In genomic region chr6:26196846-26197683, GRCh38 we compare ENCODE assay signal across 1 cellular context.
TF ChIP-seq lines count a peak whose summit lies in the region.

No MANE protein-coding gene starts in this region.

TF ChIP-seq in HepG2, 621 proteins besides CTCF, POLR2A, EP300 and RAD21 (continued from another document and continues in another):
- TF ChIP-seq ZNF318 (CRISPR knock-in tag; IDR thresholded peaks at IDR 0.05) (no peak; the same call in 1 of the 2 replicates), PITX1 (CRISPR knock-in tag; IDR thresholded peaks at IDR 0.05) (peak; percentile 85), TBX2 (CRISPR knock-in tag; IDR thresholded peaks at IDR 0.05; ENCODE audit: borderline replicate concordance) (peak; percentile 84), POGK (CRISPR knock-in tag; conservative IDR thresholded peaks at IDR 0.05) (peak; percentile 68), PAF1 (CRISPR knock-in tag; IDR thresholded peaks at IDR 0.05) (no peak; the same call in 1 of the 2 replicates), SP2 (CRISPR knock-in tag; IDR thresholded peaks at IDR 0.05) (no peak; the same call in 1 of the 2 replicates), ZNF354B (CRISPR knock-in tag; IDR thresholded peaks at IDR 0.05) (peak; percentile 95), SMAD9 (CRISPR knock-in tag; IDR thresholded peaks at IDR 0.05) (peak; percentile 24; the same call in 1 of the 2 replicates), MBNL3 (CRISPR knock-in tag; conservative IDR thresholded peaks at IDR 0.05) (no peak), MXD3 (CRISPR knock-in tag; IDR thresholded peaks at IDR 0.05) (peak; percentile 74; the same call in 1 of the 2 replicates), ZNF678 (CRISPR knock-in tag; IDR thresholded peaks at IDR 0.05) (0 out of 2 replicates have a peak, but pooled peaks have one; percentile 88), NCOR1 (IDR thresholded peaks at IDR 0.05; ENCODE audit: borderline replicate concordance, low read length) (no peak; the same call in 1 of the 2 replicates), SRSF1 (optimal IDR thresholded peaks at IDR 0.05; ENCODE audit: low read depth, low read length) (peak; percentile 98), ZSCAN25 (CRISPR knock-in tag; IDR thresholded peaks at IDR 0.05) (no peak), ZFP90 (CRISPR knock-in tag; IDR thresholded peaks at IDR 0.05; ENCODE audit: borderline replicate concordance) (peak; percentile 81), CBX5 (CRISPR knock-in tag; IDR thresholded peaks at IDR 0.05; ENCODE audit: borderline replicate concordance) (peak; percentile 86), ARID2 (CRISPR knock-in tag; IDR thresholded peaks at IDR 0.05; ENCODE audit: borderline replicate concordance) (peak; percentile 90; the same call in 1 of the 2 replicates), ZNF878 (CRISPR knock-in tag; IDR thresholded peaks at IDR 0.05) (peak; percentile 80; the same call in 1 of the 2 replicates), ZNF224 (CRISPR knock-in tag; IDR thresholded peaks at IDR 0.05) (no peak), ELF1 (CRISPR knock-in tag; IDR thresholded peaks at IDR 0.05) (0 out of 2 replicates have a peak, but pooled peaks have one; percentile 8), MLLT10 (CRISPR knock-in tag; IDR thresholded peaks at IDR 0.05) (peak; percentile 78; the same call in 1 of the 2 replicates), ZNF282 (IDR thresholded peaks at IDR 0.05; ENCODE audit: partially characterized antibody) (no peak), ZNF558 (CRISPR knock-in tag; IDR thresholded peaks at IDR 0.05; ENCODE audit: borderline replicate concordance) (no peak), ZNF720 (CRISPR knock-in tag; IDR thresholded peaks at IDR 0.05) (0 out of 2 replicates have a peak, but pooled peaks have one; percentile 80), RORA (CRISPR knock-in tag; IDR thresholded peaks at IDR 0.05) (no peak), ZNF136 (CRISPR knock-in tag; IDR thresholded peaks at IDR 0.05; ENCODE audit: low read depth) (0 out of 2 replicates have a peak, but pooled peaks have one; percentile 23), ZNF276 (CRISPR knock-in tag; IDR thresholded peaks at IDR 0.05; ENCODE audit: low read depth) (0 out of 2 replicates have a peak, but pooled peaks have one; percentile 92), ZNF232 (CRISPR knock-in tag; IDR thresholded peaks at IDR 0.05; ENCODE audit: borderline replicate concordance) (0 out of 2 replicates have a peak, but pooled peaks have one; percentile 89), BCL6 (CRISPR knock-in tag; IDR thresholded peaks at IDR 0.05) (peak; percentile 31), MTERF4 (CRISPR knock-in tag; IDR thresholded peaks at IDR 0.05) (peak; percentile 73), ZBTB14 (CRISPR knock-in tag; IDR thresholded peaks at IDR 0.05) (peak; percentile 38; the same call in 1 of the 2 replicates), ZNF891 (CRISPR knock-in tag; IDR thresholded peaks at IDR 0.05) (peak; percentile 93), ZNF260 (CRISPR knock-in tag; IDR thresholded peaks at IDR 0.05; ENCODE audit: borderline replicate concordance, low read depth) (no peak), ZNF513 (CRISPR knock-in tag; conservative IDR thresholded peaks at IDR 0.05) (peak; percentile 57; the same call in 1 of the 2 replicates), ZNF816 (CRISPR knock-in tag; IDR thresholded peaks at IDR 0.05; ENCODE audit: borderline replicate concordance) (0 out of 2 replicates have a peak, but pooled peaks have one; percentile 58), NFE2L2 (IDR thresholded peaks at IDR 0.05; ENCODE audit: low read length) (no peak)
- TF ChIP-seq, protein P1, sequence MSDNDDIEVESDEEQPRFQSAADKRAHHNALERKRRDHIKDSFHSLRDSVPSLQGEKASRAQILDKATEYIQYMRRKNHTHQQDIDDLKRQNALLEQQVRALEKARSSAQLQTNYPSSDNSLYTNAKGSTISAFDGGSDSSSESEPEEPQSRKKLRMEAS (IDR thresholded peaks at IDR 0.05), result peak; percentile 79
- TF ChIP-seq, protein P2, sequence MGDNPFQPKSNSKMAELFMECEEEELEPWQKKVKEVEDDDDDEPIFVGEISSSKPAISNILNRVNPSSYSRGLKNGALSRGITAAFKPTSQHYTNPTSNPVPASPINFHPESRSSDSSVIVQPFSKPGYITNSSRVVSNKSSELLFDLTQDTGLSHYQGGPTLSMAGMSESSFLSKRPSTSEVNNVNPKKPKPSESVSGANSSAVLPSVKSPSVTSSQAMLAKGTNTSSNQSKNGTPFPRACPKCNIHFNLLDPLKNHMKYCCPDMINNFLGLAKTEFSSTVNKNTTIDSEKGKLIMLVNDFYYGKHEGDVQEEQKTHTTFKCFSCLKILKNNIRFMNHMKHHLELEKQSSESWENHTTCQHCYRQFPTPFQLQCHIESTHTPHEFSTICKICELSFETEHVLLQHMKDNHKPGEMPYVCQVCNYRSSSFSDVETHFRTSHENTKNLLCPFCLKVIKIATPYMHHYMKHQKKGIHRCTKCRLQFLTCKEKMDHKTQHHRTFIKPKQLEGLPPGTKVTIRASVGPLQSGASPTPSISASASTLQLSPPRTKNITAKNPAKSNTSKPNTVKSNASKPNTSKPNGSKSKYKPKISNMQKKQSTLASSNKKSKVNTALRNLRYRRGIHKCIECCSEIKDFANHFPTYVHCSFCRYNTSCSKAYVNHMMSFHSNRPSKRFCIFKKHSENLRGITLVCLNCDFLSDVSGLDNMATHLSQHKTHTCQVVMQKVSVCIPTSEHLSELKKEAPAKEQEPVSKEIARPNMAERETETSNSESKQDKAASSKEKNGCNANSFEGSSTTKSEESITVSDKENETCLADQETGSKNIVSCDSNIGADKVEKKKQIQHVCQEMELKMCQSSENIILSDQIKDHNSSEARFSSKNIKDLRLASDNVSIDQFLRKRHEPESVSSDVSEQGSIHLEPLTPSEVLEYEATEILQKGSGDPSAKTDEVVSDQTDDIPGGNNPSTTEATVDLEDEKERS (CRISPR knock-in tag; IDR thresholded peaks at IDR 0.05), result no peak
- TF ChIP-seq, protein P3, sequence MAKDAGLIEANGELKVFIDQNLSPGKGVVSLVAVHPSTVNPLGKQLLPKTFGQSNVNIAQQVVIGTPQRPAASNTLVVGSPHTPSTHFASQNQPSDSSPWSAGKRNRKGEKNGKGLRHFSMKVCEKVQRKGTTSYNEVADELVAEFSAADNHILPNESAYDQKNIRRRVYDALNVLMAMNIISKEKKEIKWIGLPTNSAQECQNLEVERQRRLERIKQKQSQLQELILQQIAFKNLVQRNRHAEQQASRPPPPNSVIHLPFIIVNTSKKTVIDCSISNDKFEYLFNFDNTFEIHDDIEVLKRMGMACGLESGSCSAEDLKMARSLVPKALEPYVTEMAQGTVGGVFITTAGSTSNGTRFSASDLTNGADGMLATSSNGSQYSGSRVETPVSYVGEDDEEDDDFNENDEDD (CRISPR knock-in tag; IDR thresholded peaks at IDR 0.05; ENCODE audit: borderline replicate concordance), result peak; percentile 83
